ENCODE assay signal across 8 cellular contexts in the genomic region with DNA sequence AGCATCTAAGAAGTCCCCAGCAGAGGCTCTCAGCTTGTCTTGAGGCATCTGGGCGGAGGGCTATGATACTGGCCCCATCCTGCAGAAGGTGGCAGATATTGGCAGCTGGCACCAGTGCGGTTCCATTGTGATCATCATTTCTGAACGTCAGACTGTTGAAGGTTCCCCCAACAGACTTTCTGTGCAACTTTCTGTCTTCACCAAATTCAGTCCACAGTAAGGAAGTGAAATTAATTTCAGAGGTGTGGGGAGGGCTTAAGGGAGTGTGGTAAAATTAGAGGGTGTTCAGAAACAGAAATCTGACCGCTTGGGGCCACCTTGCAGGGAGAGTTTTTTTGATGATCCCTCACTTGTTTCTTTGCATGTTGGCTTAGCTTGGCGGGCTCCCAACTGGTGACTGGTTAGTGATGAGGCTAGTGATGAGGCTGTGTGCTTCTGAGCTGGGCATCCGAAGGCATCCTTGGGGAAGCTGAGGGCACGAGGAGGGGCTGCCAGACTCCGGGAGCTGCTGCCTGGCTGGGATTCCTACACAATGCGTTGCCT. TPM values are rescaled to one million over a fixed set of nuclear protein-coding genes. Genes with fewer than 3 reads are reported as not detected.
A peak's percentile ranks its signal among the peaks of the same experiment; 100 is the strongest.
DNase-seq lines count a peak whose midpoint lies in the region; ATAC-seq and TF ChIP-seq lines count a peak whose summit lies in the region.

A gene with protein sequence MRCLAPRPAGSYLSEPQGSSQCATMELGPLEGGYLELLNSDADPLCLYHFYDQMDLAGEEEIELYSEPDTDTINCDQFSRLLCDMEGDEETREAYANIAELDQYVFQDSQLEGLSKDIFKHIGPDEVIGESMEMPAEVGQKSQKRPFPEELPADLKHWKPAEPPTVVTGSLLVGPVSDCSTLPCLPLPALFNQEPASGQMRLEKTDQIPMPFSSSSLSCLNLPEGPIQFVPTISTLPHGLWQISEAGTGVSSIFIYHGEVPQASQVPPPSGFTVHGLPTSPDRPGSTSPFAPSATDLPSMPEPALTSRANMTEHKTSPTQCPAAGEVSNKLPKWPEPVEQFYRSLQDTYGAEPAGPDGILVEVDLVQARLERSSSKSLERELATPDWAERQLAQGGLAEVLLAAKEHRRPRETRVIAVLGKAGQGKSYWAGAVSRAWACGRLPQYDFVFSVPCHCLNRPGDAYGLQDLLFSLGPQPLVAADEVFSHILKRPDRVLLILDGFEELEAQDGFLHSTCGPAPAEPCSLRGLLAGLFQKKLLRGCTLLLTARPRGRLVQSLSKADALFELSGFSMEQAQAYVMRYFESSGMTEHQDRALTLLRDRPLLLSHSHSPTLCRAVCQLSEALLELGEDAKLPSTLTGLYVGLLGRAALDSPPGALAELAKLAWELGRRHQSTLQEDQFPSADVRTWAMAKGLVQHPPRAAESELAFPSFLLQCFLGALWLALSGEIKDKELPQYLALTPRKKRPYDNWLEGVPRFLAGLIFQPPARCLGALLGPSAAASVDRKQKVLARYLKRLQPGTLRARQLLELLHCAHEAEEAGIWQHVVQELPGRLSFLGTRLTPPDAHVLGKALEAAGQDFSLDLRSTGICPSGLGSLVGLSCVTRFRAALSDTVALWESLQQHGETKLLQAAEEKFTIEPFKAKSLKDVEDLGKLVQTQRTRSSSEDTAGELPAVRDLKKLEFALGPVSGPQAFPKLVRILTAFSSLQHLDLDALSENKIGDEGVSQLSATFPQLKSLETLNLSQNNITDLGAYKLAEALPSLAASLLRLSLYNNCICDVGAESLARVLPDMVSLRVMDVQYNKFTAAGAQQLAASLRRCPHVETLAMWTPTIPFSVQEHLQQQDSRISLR (plus strand): TSS at position 404 of the 543 bp plus-strand sequence. CDS start 129 bp downstream, at position 533.

- H3K4me1 Mint-ChIP-seq in GM23338: peaks cover 19% of the 10 kb centered on the region
- H3K4me1 Mint-ChIP-seq in activated CD4-positive, alpha-beta T cell treated with anti-CD3 and anti-CD28 coated beads, Interleukin-2, amount 10 ng/mL, durations not matched to agents 7 days and 5 days: peaks cover 80% of the 10 kb centered on the region

- H3K4me3 ChIP-seq in GM23338 (no peak within 1 kb of the TSS), KMS-11 (IDR thresholded peaks at IDR 0.05; ENCODE audit: insufficient read depth, low read depth, low read length) (peak within 1 kb of the TSS; percentile 35)

- H3K4me2 ChIP-seq in GM23338 (no peak within 1 kb of the TSS), KMS-11 (peak within 1 kb of the TSS; percentile 75)

- H3K9me3 Mint-ChIP-seq in GM23338: peaks cover 5% of the 10 kb centered on the region; the same call in 1 of the 3 replicates
- H3K9me3 Mint-ChIP-seq in activated CD4-positive, alpha-beta T cell treated with anti-CD3 and anti-CD28 coated beads, Interleukin-2, amount 10 ng/mL, durations not matched to agents 7 days and 5 days: no peaks in the 10 kb centered on the region

- peak; percentile 88 for DNase-seq in GM13977 (ENCODE audit: low spot score)
- DNase-seq in GM23338 (ENCODE audit: low spot score): peak; percentile 55
- DNase-seq in activated CD4-positive, alpha-beta T cell treated with anti-CD3 and anti-CD28 coated beads, Interleukin-2, amount 10 ng/mL, durations not matched to agents 7 days and 5 days: peak; percentile 73
- peak; percentile 92 for DNase-seq in pons (ENCODE audit: low spot score)
- DNase-seq in HK-2 (ENCODE audit: unreplicated experiment): no peak
- no peak for DNase-seq in foreskin melanocyte

- CTCF ChIA-PET in activated CD4-positive, alpha-beta T cell treated with anti-CD3 and anti-CD28 coated beads, Interleukin-2, amount 10 ng/mL, durations not matched to agents 7 days and 5 days (lab: Charles Lee): interaction anchor here (0.6 to 3.6 kb wide), 7 partner anchors 10 to 133 kb away, joined by 3 to 12 read pairs (median 3); a partner anchor contains a TSS

- ATAC-seq in GM23338 (peak; percentile 40), esophagus mucosa (peak; percentile 56)

- H3K4me1 ChIP-seq in GM23338 (ENCODE audit: insufficient read depth): peaks cover 12% of the 10 kb centered on the region
- H3K4me1 ChIP-seq in KMS-11 (ENCODE audit: low read depth, poor library complexity, severe bottlenecking): peaks cover 78% of the 10 kb centered on the region

- no peak for TF ChIP-seq CTCF in GM13977 (IDR thresholded peaks at IDR 0.05; ENCODE audit: extremely low read depth, insufficient read depth, missing control alignments)
- no peak for TF ChIP-seq CTCF in GM23338 (conservative IDR thresholded peaks at IDR 0.05; ENCODE audit: low read depth in 2 of 2)
- no peak for TF ChIP-seq CTCF in KMS-11 (conservative IDR thresholded peaks at IDR 0.05; ENCODE audit: low read depth, low read length)

- H3K27ac ChIP-seq in GM23338 (ENCODE audit: low read depth): no peak within 1 kb of the TSS
- peak within 1 kb of the TSS; percentile 63 for H3K27ac ChIP-seq in KMS-11

- H3K36me3 ChIP-seq in GM23338 (ENCODE audit: insufficient read depth) (no peaks in the 10 kb centered on the region), KMS-11 (ENCODE audit: insufficient read depth) (no peaks in the 10 kb centered on the region)

- H3F3A ChIP-seq in GM23338 (replicated peaks; ENCODE audit: low read depth): no peaks in the 10 kb centered on the region

- H3K36me3 Mint-ChIP-seq in GM23338 (ENCODE audit: low read depth): no peaks in the 10 kb centered on the region
- H3K36me3 Mint-ChIP-seq in activated CD4-positive, alpha-beta T cell treated with anti-CD3 and anti-CD28 coated beads, Interleukin-2, amount 10 ng/mL, durations not matched to agents 7 days and 5 days (ENCODE audit: low read depth): peaks cover 5% of the 10 kb centered on the region

- H3K27me3 Mint-ChIP-seq in GM23338 (ENCODE audit: insufficient read depth, low read depth, poor library complexity): peaks cover 30% of the 10 kb centered on the region
- H3K27me3 Mint-ChIP-seq in activated CD4-positive, alpha-beta T cell treated with anti-CD3 and anti-CD28 coated beads, Interleukin-2, amount 10 ng/mL, durations not matched to agents 7 days and 5 days: peaks cover 24% of the 10 kb centered on the region

- H3K27me3 ChIP-seq in GM23338 (ENCODE audit: insufficient read depth) (peaks cover 41% of the 10 kb centered on the region), KMS-11 (ENCODE audit: insufficient read depth, low read depth) (no peaks in the 10 kb centered on the region)

- no peaks in the 10 kb centered on the region for H3K9me2 ChIP-seq in GM23338 (ENCODE audit: insufficient read depth)

- H3K27ac Mint-ChIP-seq in GM23338: no peak within 1 kb of the TSS
- H3K27ac Mint-ChIP-seq in activated CD4-positive, alpha-beta T cell treated with anti-CD3 and anti-CD28 coated beads, Interleukin-2, amount 10 ng/mL, durations not matched to agents 7 days and 5 days: peak within 1 kb of the TSS; percentile 87

- H3K9ac ChIP-seq in KMS-11: peak within 1 kb of the TSS; percentile 68

- H4K20me1 ChIP-seq in GM23338 (replicated peaks; ENCODE audit: insufficient read depth) (no peaks in the 10 kb centered on the region), KMS-11 (ENCODE audit: insufficient read depth) (no peaks in the 10 kb centered on the region)

- POLR2A ChIA-PET in activated CD4-positive, alpha-beta T cell treated with anti-CD3 and anti-CD28 coated beads, Interleukin-2, amount 10 ng/mL, durations not matched to agents 7 days and 5 days (lab: Charles Lee): no interaction called here

- H2AFZ ChIP-seq in GM23338 (peak within 1 kb of the TSS; percentile 11; the same call in 1 of the 2 replicates), KMS-11 (ENCODE audit: low read depth) (peak within 1 kb of the TSS; percentile 27)

- H3K4me3 Mint-ChIP-seq in GM23338: 0 out of 3 replicates have a peak within 1 kb of the TSS, but pooled peaks have one; percentile 70
- peak within 1 kb of the TSS; percentile 84 for H3K4me3 Mint-ChIP-seq in activated CD4-positive, alpha-beta T cell treated with anti-CD3 and anti-CD28 coated beads, Interleukin-2, amount 10 ng/mL, durations not matched to agents 7 days and 5 days

- in situ Hi-C loops in GM13977 (cut with MboI; ENCODE audit: low pct_unique_long_range_greater_than_20kb, low sequenced_read_pairs, unreplicated experiment): no loop called here

- H3K79me2 ChIP-seq in GM23338 (replicated peaks; ENCODE audit: insufficient read depth) (no peaks in the 10 kb centered on the region), KMS-11 (ENCODE audit: insufficient read depth, low read depth) (peaks cover 42% of the 10 kb centered on the region)

TF ChIP-seq in GM23338, 12 proteins besides CTCF, POLR2A, EP300 and RAD21:
- no peak for TF ChIP-seq STAT1 (IDR thresholded peaks at IDR 0.05; ENCODE audit: unreplicated experiment)
- TF ChIP-seq JUNB (IDR thresholded peaks at IDR 0.05; ENCODE audit: unreplicated experiment): peak; percentile 98

RNA-seq across cellular contexts. Expression of the gene that starts here (rescaled TPM):
- total RNA-seq in GM23338 (2014; rRNA removed; shearing (Covaris generic)): 0.10 TPM in 1 of 2 replicates, not detected in the other
- 0.57 and 1.2 TPM in 2 replicates for polyA plus RNA-seq in GM23338 (2016; fragmentation: Nextera tagmentation; extraction: Ambion mirVana)
- 10 to 100 TPM; 21.5 to 24.6 TPM for total RNA-seq in activated CD4-positive, alpha-beta T cell treated with anti-CD3 and anti-CD28 coated beads, Interleukin-2, amount 10 ng/mL, durations not matched to agents 7 days and 5 days
- 4.5 TPM for total RNA-seq in esophagus mucosa

Comparison
In these comparisons a context has a peak if more than half of its experiments do, and no peak if none do; other contexts are left out.
1. DNase-seq: peak in GM13977 (single experiment), GM23338 (single experiment), activated CD4-positive, alpha-beta T cell treated with anti-CD3 and anti-CD28 coated beads, Interleukin-2, amount 10 ng/mL, durations not matched to agents 7 days and 5 days (single experiment) and pons (single experiment); none in HK-2 (single experiment) and foreskin melanocyte (single experiment).